Comparison of ENCODE assay signal across 20 cellular contexts in the genomic region with DNA sequence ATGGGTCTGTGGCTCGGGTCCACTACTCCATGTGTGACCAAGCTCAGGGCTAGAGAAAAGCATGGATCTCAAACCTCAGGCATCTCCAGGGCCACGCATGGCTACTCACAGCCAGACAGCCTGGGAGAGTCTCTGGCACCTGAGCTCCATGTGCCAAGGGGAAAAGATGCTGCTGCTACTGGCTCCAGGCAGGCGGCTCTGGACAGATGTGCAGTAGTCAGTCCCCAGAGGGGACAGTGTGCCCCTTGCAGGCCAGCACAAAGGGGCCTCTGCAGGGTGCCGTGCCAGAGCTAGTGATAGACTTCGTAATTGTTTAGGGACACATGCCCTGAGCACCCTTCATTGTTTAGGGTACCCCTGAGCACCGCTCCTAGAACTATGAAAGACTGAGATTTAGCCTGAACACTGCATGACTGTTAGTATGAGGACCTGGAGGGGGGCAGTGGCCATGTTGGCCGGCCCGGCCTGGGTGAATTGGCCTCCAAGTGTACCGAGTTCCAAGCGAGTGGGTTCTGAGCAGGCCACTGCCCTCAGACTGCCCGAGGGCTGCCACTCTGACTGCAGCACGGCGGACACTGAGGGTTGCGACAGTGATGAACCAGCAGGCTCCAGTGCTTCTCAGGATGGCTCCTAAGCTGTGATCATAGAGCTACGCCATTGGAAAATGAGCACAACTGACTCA.
"Had no signal": no experiment of that assay in that cellular context is flagged by ENCODE, and none has a peak within 500 bp of the region (broad histone marks: within the 10 kb centered on the region; RNA-seq: fewer than 3 reads in every experiment).

No MANE protein-coding gene starts in this region.

- H3K27ac ChIP-seq: esophagus muscularis mucosa, gastrocnemius medialis, heart right ventricle, pancreas, right lobe of liver, tibial artery, upper lobe of left lung, vagina had no signal

- H3K4me3 ChIP-seq: esophagus muscularis mucosa, gastrocnemius medialis, heart right ventricle, pancreas, right lobe of liver, tibial artery, upper lobe of left lung, vagina had no signal

- H3K4me3 Mint-ChIP-seq: central memory CD8-positive, alpha-beta T cell; naive thymus-derived CD4-positive, alpha-beta T cell; neural crest cell had no signal

- DNase-seq: effector memory CD4-positive, alpha-beta T cell; gastrocnemius medialis; heart right ventricle; islet precursor cell; left ventricle myocardium superior; naive thymus-derived CD4-positive, alpha-beta T cell; nucleus accumbens; stimulated activated CD4-positive, alpha-beta T cell treated with anti-CD3 and anti-CD28 coated beads, Interleukin-2, amount 100 ng/mL, for 24 hours; stimulated activated CD4-positive, alpha-beta T cell treated with anti-CD3 and anti-CD28 coated beads, Interleukin-4, amount 100 ng/mL, for 4 hours; stimulated activated naive CD4-positive, alpha-beta T cell treated with Interleukin-2 at 50 U/mL for 16 hours; tibial artery had no signal

- H3K9me3 ChIP-seq: gastrocnemius medialis, pancreas, right lobe of liver, upper lobe of left lung, vagina had no signal

- H3K27me3 Mint-ChIP-seq: central memory CD8-positive, alpha-beta T cell; naive thymus-derived CD4-positive, alpha-beta T cell; progenitor cell of endocrine pancreas had no signal

- H3K36me3 ChIP-seq: esophagus muscularis mucosa, gastrocnemius medialis, heart right ventricle, pancreas, right lobe of liver, tibial artery, upper lobe of left lung, vagina had no signal

- H3K27me3 ChIP-seq: pancreas, right lobe of liver, tibial artery, upper lobe of left lung, vagina had no signal

- H3K36me3 Mint-ChIP-seq: naive thymus-derived CD4-positive, alpha-beta T cell had no signal

- H3K4me1 Mint-ChIP-seq: central memory CD8-positive, alpha-beta T cell; naive thymus-derived CD4-positive, alpha-beta T cell had no signal

- H3K4me1 ChIP-seq: esophagus muscularis mucosa, gastrocnemius medialis, heart right ventricle, pancreas, right lobe of liver, tibial artery, upper lobe of left lung, vagina had no signal

- H3K27ac Mint-ChIP-seq: naive thymus-derived CD4-positive, alpha-beta T cell; progenitor cell of endocrine pancreas had no signal

- ATAC-seq: gastrocnemius medialis; heart right ventricle; left ventricle myocardium superior; naive thymus-derived CD4-positive, alpha-beta T cell; pancreas had no signal

- H3K9me3 Mint-ChIP-seq: central memory CD8-positive, alpha-beta T cell had no signal

- FAIRE-seq: endometrium, pancreas had no signal
